In genomic region chr16:26012376-26012775, GRCh38 we compare ENCODE assay signal across 17 cellular contexts.
"Had no signal": no experiment of that assay in that cellular context is flagged by ENCODE, and none has a peak within 500 bp of the region (broad histone marks: within the 10 kb centered on the region; RNA-seq: fewer than 3 reads in every experiment).

No MANE protein-coding gene starts in this region.

- H3K27me3 ChIP-seq: stomach, suprapubic skin, testis, thyroid gland, tibial artery, tibial nerve, transverse colon, upper lobe of left lung, upper lobe of right lung, uterus, vagina had no signal

- H3K4me3 ChIP-seq: stomach, suprapubic skin, testis, thoracic aorta, thyroid gland, tibial artery, tibial nerve, transverse colon, upper lobe of left lung, upper lobe of right lung, uterus, vagina had no signal

- ATAC-seq: stimulated activated effector memory CD8-positive, alpha-beta T cell treated with anti-CD3 and anti-CD28 coated beads, Interleukin-12 subunit alpha, Interleukin-12 subunit beta, amount 100 ng/mL, for 72 hours; stimulated activated memory B cell treated with anti-CD40 and anti-IgM and Interleukin-4, amounts not matched to agents 10 μg/mL and 1 μg/mL and 100 μg/mL, for 72 hours; stimulated activated naive B cell treated with anti-CD40 and anti-IgM and Interleukin-4, amounts not matched to agents 10 μg/mL and 1 μg/mL and 100 μg/mL, for 72 hours; stimulated activated naive CD8-positive, alpha-beta T cell treated with anti-CD3 and anti-CD28 coated beads, Interleukin-15, amount 100 ng/mL, for 72 hours; stimulated activated naive CD8-positive, alpha-beta T cell treated with anti-CD3 and anti-CD28 coated beads, Interleukin-15, Interleukin-2, amounts not matched to agents 100 U/mL and 50 U/mL, for 24 hours; upper lobe of right lung had no signal

- H3K9me3 ChIP-seq: testis, thoracic aorta, thyroid gland, upper lobe of right lung, uterus, vagina had no signal

- H3K36me3 ChIP-seq: stomach, suprapubic skin, thoracic aorta, thyroid gland, tibial artery, tibial nerve, transverse colon, upper lobe of left lung, upper lobe of right lung, uterus, vagina had no signal

- H3K27ac ChIP-seq: stomach, suprapubic skin, testis, thoracic aorta, thyroid gland, tibial artery, tibial nerve, transverse colon, upper lobe of left lung, upper lobe of right lung, uterus, vagina had no signal
